Comparison of ENCODE assay signal across 1 cellular context in the genomic region with DNA sequence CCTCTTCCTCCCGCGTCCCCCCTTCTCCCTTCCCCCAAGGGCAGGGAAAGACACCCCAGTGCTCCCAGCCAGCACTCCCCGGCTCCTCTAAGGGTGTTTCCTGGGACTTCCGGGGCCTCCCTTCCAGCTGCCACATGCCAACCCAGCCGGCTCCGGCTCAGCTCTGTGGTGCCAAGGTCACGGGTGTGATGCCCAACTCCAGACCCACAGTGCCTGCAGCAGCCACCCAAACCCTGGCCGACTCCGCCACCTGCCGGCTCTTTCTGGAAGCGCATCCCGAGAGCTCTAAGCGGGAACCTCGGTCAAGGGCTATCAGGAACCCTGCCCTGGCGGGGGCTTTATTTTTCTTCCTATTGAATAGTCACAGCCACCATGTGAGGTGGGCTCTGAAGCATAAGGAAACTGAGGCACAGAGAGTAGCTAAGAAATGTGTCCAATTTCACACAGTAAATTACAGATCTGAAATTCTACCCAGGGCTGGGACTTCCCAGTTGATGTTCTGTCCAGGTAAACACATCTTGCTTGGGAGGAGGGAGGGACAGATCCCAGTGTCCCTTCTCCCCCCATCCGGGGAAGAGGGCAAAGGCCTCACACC.
A peak's percentile ranks its signal among the peaks of the same experiment; 100 is the strongest.
TF ChIP-seq lines count a peak whose summit lies in the region.

No MANE protein-coding gene starts in this region.

TF ChIP-seq in H1, 55 proteins besides CTCF, POLR2A, EP300 and RAD21:
- TF ChIP-seq SP1 (IDR thresholded peaks at IDR 0.05; ENCODE audit: low read depth, low read length) (no peak), TEAD4 (IDR thresholded peaks at IDR 0.05; ENCODE audit: low read depth, low read length) (no peak), SP4 (IDR thresholded peaks at IDR 0.05; ENCODE audit: low read length) (no peak), HDAC2 (IDR thresholded peaks at IDR 0.05; ENCODE audit: borderline replicate concordance in 1 of 2, low read depth in 2 of 2, low read length in 2 of 2) (no peak), SUZ12 (IDR thresholded peaks at IDR 0.05; ENCODE audit: low read length) (no peak), KDM5A (IDR thresholded peaks at IDR 0.05; ENCODE audit: low read length) (no peak), RFX5 (IDR thresholded peaks at IDR 0.05; ENCODE audit: borderline replicate concordance, low read depth, low read length) (no peak), JUND (IDR thresholded peaks at IDR 0.05; ENCODE audit: low read length) (no peak), NANOG (IDR thresholded peaks at IDR 0.05; ENCODE audit: insufficient read depth, low read depth, low read length, poor library complexity, severe bottlenecking) (no peak), YY1 (IDR thresholded peaks at IDR 0.05; ENCODE audit: low read depth, low read length) (peak; percentile 7; the same call in 1 of the 2 replicates), CTBP2 (IDR thresholded peaks at IDR 0.05; ENCODE audit: borderline replicate concordance, insufficient read depth, insufficient read length, low read length) (peak; percentile 65), MAFK (IDR thresholded peaks at IDR 0.05; ENCODE audit: low read depth, low read length) (no peak), NRF1 (IDR thresholded peaks at IDR 0.05; ENCODE audit: low read depth, low read length) (no peak), FOSL1 (IDR thresholded peaks at IDR 0.05; ENCODE audit: insufficient read depth, low read depth, low read length) (no peak)
- TF ChIP-seq, protein P1, sequence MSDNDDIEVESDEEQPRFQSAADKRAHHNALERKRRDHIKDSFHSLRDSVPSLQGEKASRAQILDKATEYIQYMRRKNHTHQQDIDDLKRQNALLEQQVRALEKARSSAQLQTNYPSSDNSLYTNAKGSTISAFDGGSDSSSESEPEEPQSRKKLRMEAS (IDR thresholded peaks at IDR 0.05): no peak
- TF ChIP-seq, protein P2, sequence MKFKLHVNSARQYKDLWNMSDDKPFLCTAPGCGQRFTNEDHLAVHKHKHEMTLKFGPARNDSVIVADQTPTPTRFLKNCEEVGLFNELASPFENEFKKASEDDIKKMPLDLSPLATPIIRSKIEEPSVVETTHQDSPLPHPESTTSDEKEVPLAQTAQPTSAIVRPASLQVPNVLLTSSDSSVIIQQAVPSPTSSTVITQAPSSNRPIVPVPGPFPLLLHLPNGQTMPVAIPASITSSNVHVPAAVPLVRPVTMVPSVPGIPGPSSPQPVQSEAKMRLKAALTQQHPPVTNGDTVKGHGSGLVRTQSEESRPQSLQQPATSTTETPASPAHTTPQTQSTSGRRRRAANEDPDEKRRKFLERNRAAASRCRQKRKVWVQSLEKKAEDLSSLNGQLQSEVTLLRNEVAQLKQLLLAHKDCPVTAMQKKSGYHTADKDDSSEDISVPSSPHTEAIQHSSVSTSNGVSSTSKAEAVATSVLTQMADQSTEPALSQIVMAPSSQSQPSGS (IDR thresholded peaks at IDR 0.05; ENCODE audit: low read length): no peak
TF ChIP-seq in H1: peak in this region for 2.
